Comparison of ENCODE assay signal across 20 cellular contexts in genomic region chr4:144018223-144018622, GRCh38. TPM values are rescaled to one million over a fixed set of nuclear protein-coding genes. Genes with fewer than 3 reads are reported as not detected.
"Had no signal": no experiment of that assay in that cellular context is flagged by ENCODE, and none has a peak within 500 bp of the region (broad histone marks: within the 10 kb centered on the region; RNA-seq: fewer than 3 reads in every experiment).

No MANE protein-coding gene starts in this region.

RNA-seq across cellular contexts. Expression of gene GYPB, which starts 1.0 kb away (rescaled TPM):
- total RNA-seq: activated B cell treated with CpG ODN at 0.5 μM for 24 hours; activated CD4-positive, alpha-beta memory T cell treated with anti-CD3 and anti-CD28 coated beads for 36 hours; activated CD4-positive, alpha-beta T cell treated with anti-CD3 and anti-CD28 coated beads, Interleukin-2, amount 10 ng/mL, durations not matched to agents 24 days and 14 days; activated CD8-positive, alpha-beta memory T cell treated with anti-CD3 and anti-CD28 coated beads for 36 hours; activated CD8-positive, alpha-beta T cell treated with anti-CD3 and anti-CD28 coated beads for 36 hours; activated naive CD4-positive, alpha-beta T cell treated with anti-CD3 and anti-CD28 coated beads for 36 hours; activated naive CD4-positive, alpha-beta T cell treated with anti-CD3 and anti-CD28 coated beads, Interleukin-2, amount 50 U/mL, for 72 hours; activated naive CD8-positive, alpha-beta T cell treated with anti-CD3 and anti-CD28 coated beads for 36 hours; activated T-cell treated with anti-CD3 and anti-CD28 coated beads, Interleukin-2, amount 50 U/mL, for 4 hours; activated T-cell treated with anti-CD3 and anti-CD28 coated beads, Interleukin-2, amount 50 U/mL, for 72 hours; activated T-helper 1 cell treated with anti-CD3 and anti-CD28 coated beads, Interleukin-12 subunit alpha, Interleukin-12 subunit beta, Interleukin-2, Interleukin-4 antibody, amounts not matched to agents 30 ng/mL and 10 ng/mL and 1 ng/mL, durations not matched to agents 14 hours and 24 hours and 36 hours; activated T-helper 17 cell treated with anti-CD3 and anti-CD28 coated beads, Interleukin-2, amount 50 U/mL, for 72 hours; adrenal gland; astrocyte; body of pancreas; breast epithelium; T-helper 1 cell treated with Interleukin-12 subunit alpha and Interleukin-12 subunit beta and Interleukin-4 antibody, amounts not matched to agents 30 ng/mL and 1 ng/mL, for 36 hours; T-helper 17 cell; T-helper 2 cell treated with Interferon-gamma antibody and Interleukin-4, amounts not matched to agents 100 ng/mL and 5 ng/mL, for 36 hours had no signal
- polyA plus RNA-seq: adrenal gland, aorta had no signal
